12 cellular contexts compared by ENCODE assay signal in the genomic region with DNA sequence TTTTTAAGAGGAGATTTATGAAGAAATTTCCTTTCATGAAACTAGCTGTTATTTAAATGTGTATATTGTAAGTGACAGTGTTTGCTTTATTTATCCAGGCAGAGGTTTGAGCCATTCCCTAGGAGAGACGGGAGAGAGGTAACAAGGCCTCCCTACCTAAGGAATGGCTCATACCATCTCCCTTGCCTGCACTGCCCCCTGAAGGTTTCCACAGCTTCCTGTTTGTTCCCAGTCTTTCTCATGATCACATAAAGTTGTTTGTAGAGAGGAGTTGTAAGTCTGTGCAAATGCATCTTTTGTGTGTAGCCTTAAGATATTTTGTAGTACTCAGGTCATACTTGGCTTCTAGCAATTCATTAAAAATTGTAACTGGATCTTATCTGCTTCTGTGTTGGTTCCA.
DNase-seq lines count a peak whose midpoint lies in the region; ATAC-seq and TF ChIP-seq lines count a peak whose summit lies in the region.
"Had no signal": no experiment of that assay in that cellular context is flagged by ENCODE, and none has a peak within 500 bp of the region (broad histone marks: within the 10 kb centered on the region; RNA-seq: fewer than 3 reads in every experiment).

No MANE protein-coding gene starts in this region.

- peaks cover 1% of the 10 kb centered on the region; the same call in 2 of the 3 replicates for H3K9me3 Mint-ChIP-seq in GM23338
- H3K9me3 Mint-ChIP-seq: activated T-helper 1 cell treated with anti-CD3 and anti-CD28 coated beads, Interleukin-12 subunit alpha, Interleukin-12 subunit beta, Interleukin-2, Interleukin-4 antibody, amounts not matched to agents 30 ng/mL and 10 ng/mL and 1 ng/mL, durations not matched to agents 14 hours and 24 hours and 36 hours had no signal

- ATAC-seq in GM23338 (peak; percentile 98), GM21619 (IDR thresholded peaks at IDR 0.05; ENCODE audit: unreplicated experiment) (no peak), GM19351 (IDR thresholded peaks at IDR 0.05; ENCODE audit: unreplicated experiment) (no peak)
- ATAC-seq: heart left ventricle had no signal

- no peaks in the 10 kb centered on the region for H3K9me2 ChIP-seq in GM23338 (ENCODE audit: insufficient read depth)

- H3K36me3 Mint-ChIP-seq in GM23338 (ENCODE audit: low read depth): no peaks in the 10 kb centered on the region; the same call in 1 of the 3 replicates

- H3K36me3 ChIP-seq in GM23338 (ENCODE audit: insufficient read depth): no peaks in the 10 kb centered on the region
- H3K36me3 ChIP-seq: heart left ventricle, thoracic aorta had no signal

- CTCF ChIA-PET in RWPE1 (lab: Yijun Ruan, JAX): interaction anchor here (0.5 to 1.4 kb wide), 9 partner anchors 53 to 1328 kb away, joined by 3 to 4 read pairs (median 3); no protein-coding TSS in a partner anchor

- no peak overlapping the region for H3K27ac Mint-ChIP-seq in GM23338
- H3K27ac Mint-ChIP-seq: activated T-helper 1 cell treated with anti-CD3 and anti-CD28 coated beads, Interleukin-12 subunit alpha, Interleukin-12 subunit beta, Interleukin-2, Interleukin-4 antibody, amounts not matched to agents 30 ng/mL and 10 ng/mL and 1 ng/mL, durations not matched to agents 14 hours and 24 hours and 36 hours had no signal

- peak overlapping the region; percentile 70 for H2AFZ ChIP-seq in GM23338

- no peak overlapping the region for H3K4me3 Mint-ChIP-seq in GM23338
- H3K4me3 Mint-ChIP-seq: activated T-helper 1 cell treated with anti-CD3 and anti-CD28 coated beads, Interleukin-12 subunit alpha, Interleukin-12 subunit beta, Interleukin-2, Interleukin-4 antibody, amounts not matched to agents 30 ng/mL and 10 ng/mL and 1 ng/mL, durations not matched to agents 14 hours and 24 hours and 36 hours had no signal

- no peaks in the 10 kb centered on the region; the same call in 2 of the 3 replicates for H3K4me1 Mint-ChIP-seq in GM23338

- no peak overlapping the region for H3K4me2 ChIP-seq in GM23338

- peak; percentile 41 for TF ChIP-seq CTCF in 22Rv1 (IDR thresholded peaks at IDR 0.05)
- TF ChIP-seq CTCF in GM23338 (conservative IDR thresholded peaks at IDR 0.05; ENCODE audit: low read depth in 2 of 2): peak; percentile 83 to 93
- TF ChIP-seq CTCF in RWPE1 (conservative IDR thresholded peaks at IDR 0.05; ENCODE audit: low read depth): peak; percentile 18; the same call in 1 of the 2 replicates
- peak; percentile 42 for TF ChIP-seq CTCF in fibroblast of the aortic adventitia (IDR thresholded peaks at IDR 0.05; ENCODE audit: insufficient read depth, low read length)
- TF ChIP-seq CTCF in coronary artery (IDR thresholded peaks at IDR 0.05): no peak

- no peaks in the 10 kb centered on the region for H3F3A ChIP-seq in GM23338 (replicated peaks; ENCODE audit: low read depth)

- no peaks in the 10 kb centered on the region for H3K27me3 ChIP-seq in GM23338 (ENCODE audit: insufficient read depth)
- H3K27me3 ChIP-seq: heart left ventricle had no signal

- no peak overlapping the region for H3K4me3 ChIP-seq in GM23338
- no peak overlapping the region for H3K4me3 ChIP-seq in fibroblast of the aortic adventitia (ENCODE audit: low read depth, low read length)
- H3K4me3 ChIP-seq in coronary artery: no peak overlapping the region
- H3K4me3 ChIP-seq: heart left ventricle, SK-N-MC, thoracic aorta had no signal

- no peak overlapping the region for H3K27ac ChIP-seq in 22Rv1
- no peak overlapping the region for H3K27ac ChIP-seq in GM23338 (ENCODE audit: low read depth)
- no peak overlapping the region for H3K27ac ChIP-seq in RWPE1
- no peak overlapping the region for H3K27ac ChIP-seq in coronary artery
- H3K27ac ChIP-seq: heart left ventricle, SK-N-MC, thoracic aorta had no signal

- POLR2A ChIA-PET in RWPE1 (lab: Yijun Ruan, JAX; ENCODE audit: low non-redundant PET): no interaction called here

- H3K79me2 ChIP-seq in GM23338 (replicated peaks; ENCODE audit: insufficient read depth): no peaks in the 10 kb centered on the region

- peaks cover 2% of the 10 kb centered on the region for H3K27me3 Mint-ChIP-seq in GM23338 (ENCODE audit: insufficient read depth, low read depth, poor library complexity)

- H3K4me1 ChIP-seq in GM23338 (ENCODE audit: insufficient read depth): no peaks in the 10 kb centered on the region
- H3K4me1 ChIP-seq: heart left ventricle had no signal

- H4K20me1 ChIP-seq in GM23338 (replicated peaks; ENCODE audit: insufficient read depth): no peaks in the 10 kb centered on the region

- peak; percentile 79 for DNase-seq in GM23338 (ENCODE audit: low spot score)
- DNase-seq in RWPE1 (ENCODE audit: low spot score): peak; percentile 25
- DNase-seq in fibroblast of the aortic adventitia (ENCODE audit: low read depth): peak; percentile 32
- DNase-seq in NCI-H510A (lab: John Stamatoyannopoulos, UW): no peak
- no peak for DNase-seq in coronary artery (ENCODE audit: low spot score)
- DNase-seq: heart left ventricle had no signal

TF ChIP-seq in GM23338, 12 proteins besides CTCF, POLR2A, EP300 and RAD21 (continues in another document):
- TF ChIP-seq, protein P1, sequence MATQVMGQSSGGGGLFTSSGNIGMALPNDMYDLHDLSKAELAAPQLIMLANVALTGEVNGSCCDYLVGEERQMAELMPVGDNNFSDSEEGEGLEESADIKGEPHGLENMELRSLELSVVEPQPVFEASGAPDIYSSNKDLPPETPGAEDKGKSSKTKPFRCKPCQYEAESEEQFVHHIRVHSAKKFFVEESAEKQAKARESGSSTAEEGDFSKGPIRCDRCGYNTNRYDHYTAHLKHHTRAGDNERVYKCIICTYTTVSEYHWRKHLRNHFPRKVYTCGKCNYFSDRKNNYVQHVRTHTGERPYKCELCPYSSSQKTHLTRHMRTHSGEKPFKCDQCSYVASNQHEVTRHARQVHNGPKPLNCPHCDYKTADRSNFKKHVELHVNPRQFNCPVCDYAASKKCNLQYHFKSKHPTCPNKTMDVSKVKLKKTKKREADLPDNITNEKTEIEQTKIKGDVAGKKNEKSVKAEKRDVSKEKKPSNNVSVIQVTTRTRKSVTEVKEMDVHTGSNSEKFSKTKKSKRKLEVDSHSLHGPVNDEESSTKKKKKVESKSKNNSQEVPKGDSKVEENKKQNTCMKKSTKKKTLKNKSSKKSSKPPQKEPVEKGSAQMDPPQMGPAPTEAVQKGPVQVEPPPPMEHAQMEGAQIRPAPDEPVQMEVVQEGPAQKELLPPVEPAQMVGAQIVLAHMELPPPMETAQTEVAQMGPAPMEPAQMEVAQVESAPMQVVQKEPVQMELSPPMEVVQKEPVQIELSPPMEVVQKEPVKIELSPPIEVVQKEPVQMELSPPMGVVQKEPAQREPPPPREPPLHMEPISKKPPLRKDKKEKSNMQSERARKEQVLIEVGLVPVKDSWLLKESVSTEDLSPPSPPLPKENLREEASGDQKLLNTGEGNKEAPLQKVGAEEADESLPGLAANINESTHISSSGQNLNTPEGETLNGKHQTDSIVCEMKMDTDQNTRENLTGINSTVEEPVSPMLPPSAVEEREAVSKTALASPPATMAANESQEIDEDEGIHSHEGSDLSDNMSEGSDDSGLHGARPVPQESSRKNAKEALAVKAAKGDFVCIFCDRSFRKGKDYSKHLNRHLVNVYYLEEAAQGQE (IDR thresholded peaks at IDR 0.05; ENCODE audit: unreplicated experiment): no peak
- TF ChIP-seq, protein P2, sequence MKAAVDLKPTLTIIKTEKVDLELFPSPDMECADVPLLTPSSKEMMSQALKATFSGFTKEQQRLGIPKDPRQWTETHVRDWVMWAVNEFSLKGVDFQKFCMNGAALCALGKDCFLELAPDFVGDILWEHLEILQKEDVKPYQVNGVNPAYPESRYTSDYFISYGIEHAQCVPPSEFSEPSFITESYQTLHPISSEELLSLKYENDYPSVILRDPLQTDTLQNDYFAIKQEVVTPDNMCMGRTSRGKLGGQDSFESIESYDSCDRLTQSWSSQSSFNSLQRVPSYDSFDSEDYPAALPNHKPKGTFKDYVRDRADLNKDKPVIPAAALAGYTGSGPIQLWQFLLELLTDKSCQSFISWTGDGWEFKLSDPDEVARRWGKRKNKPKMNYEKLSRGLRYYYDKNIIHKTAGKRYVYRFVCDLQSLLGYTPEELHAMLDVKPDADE (IDR thresholded peaks at IDR 0.05): no peak
- TF ChIP-seq ZNF331 (CRISPR knock-in tag; IDR thresholded peaks at IDR 0.05; ENCODE audit: low read depth): no peak
- TF ChIP-seq JUNB (IDR thresholded peaks at IDR 0.05; ENCODE audit: unreplicated experiment): no peak
- TF ChIP-seq NANOG (IDR thresholded peaks at IDR 0.05; ENCODE audit: borderline replicate concordance): no peak
- TF ChIP-seq POLR2AphosphoS5 (IDR thresholded peaks at IDR 0.05; ENCODE audit: low read depth): no peak
- no peak for TF ChIP-seq CREB1 (CRISPR knock-in tag; IDR thresholded peaks at IDR 0.05; ENCODE audit: low read depth)
- no peak for TF ChIP-seq EZH2phosphoT487 (IDR thresholded peaks at IDR 0.05; ENCODE audit: unreplicated experiment)
- TF ChIP-seq STAT1 (IDR thresholded peaks at IDR 0.05; ENCODE audit: unreplicated experiment): no peak
- no peak for TF ChIP-seq ZNF114 (CRISPR knock-in tag; IDR thresholded peaks at IDR 0.05)
- TF ChIP-seq EZH2 (IDR thresholded peaks at IDR 0.05; ENCODE audit: low read depth, unreplicated experiment): no peak

Comparison
In these comparisons a context has a peak if more than half of its experiments do, and no peak if none do; other contexts are left out.
1. DNase-seq: peak in GM23338 (single experiment), RWPE1 (single experiment) and fibroblast of the aortic adventitia (single experiment); none in NCI-H510A (single experiment) and coronary artery (single experiment).